Comparison of ENCODE assay signal across 27 cellular contexts in genomic region chr18:22789600-22789999, GRCh38.
A peak's percentile ranks its signal among the peaks of the same experiment; 100 is the strongest.
DNase-seq lines count a peak whose midpoint lies in the region; ATAC-seq and TF ChIP-seq lines count a peak whose summit lies in the region.
"Had no signal": no experiment of that assay in that cellular context is flagged by ENCODE, and none has a peak within 500 bp of the region (broad histone marks: within the 10 kb centered on the region; RNA-seq: fewer than 3 reads in every experiment).

No MANE protein-coding gene starts in this region.

- no peaks in the 10 kb centered on the region for H3K9me3 ChIP-seq in left ventricle myocardium inferior (replicated peaks)
- H3K9me3 ChIP-seq: ascending aorta, sigmoid colon, vagina had no signal

- TF ChIP-seq CTCF in astrocyte of the spinal cord (IDR thresholded peaks at IDR 0.05; ENCODE audit: low read depth, low read length) (no peak), neural crest cell (conservative IDR thresholded peaks at IDR 0.05) (no peak), left ventricle myocardium inferior (IDR thresholded peaks at IDR 0.05; ENCODE audit: borderline replicate concordance) (no peak)

- intact Hi-C loops in left ventricle myocardium inferior (cut with micrococcal nuclease), result loop anchor here (10.0 kb wide), 1 partner anchor 55 kb away; no protein-coding TSS in a partner anchor

- DNase-seq in A172 (ENCODE audit: low spot score) (peak; percentile 42), LoVo (ENCODE audit: low spot score) (peak; percentile 33), astrocyte of the spinal cord (ENCODE audit: low read depth, low spot score) (peak; percentile 2), neural crest cell (ENCODE audit: low read depth, low spot score) (no peak), occipital lobe (lab: John Stamatoyannopoulos, UW) (no peak), left ventricle myocardium inferior (no peak)
- DNase-seq: activated CD8-positive, alpha-beta T cell treated with anti-CD3 and anti-CD28 coated beads, Interleukin-2, amount 10 ng/mL, durations not matched to agents 7 days and 5 days; activated naive CD8-positive, alpha-beta T cell treated with anti-CD3 and anti-CD28 coated beads for 36 hours; AML-193; CD4-positive, alpha-beta memory T cell; H7; kidney; MM.1S; NCI-H1436; NCI-H2107; NCI-H446 treated with DMSO at 0.1 percent for 48 hours; OCI-M1; sigmoid colon; stimulated activated CD4-positive, alpha-beta T cell treated with anti-CD3 and anti-CD28 coated beads, Interleukin-15, amount 100 ng/mL, for 24 hours; stimulated activated naive CD4-positive, alpha-beta T cell; T-helper 17 cell had no signal

- no peaks in the 10 kb centered on the region for H3K4me1 ChIP-seq in left ventricle myocardium inferior
- H3K4me1 ChIP-seq: ascending aorta, sigmoid colon, vagina had no signal

- no peaks in the 10 kb centered on the region for H3K36me3 Mint-ChIP-seq in neural crest cell (ENCODE audit: low read depth)
- H3K36me3 Mint-ChIP-seq: activated naive CD8-positive, alpha-beta T cell treated with anti-CD3 and anti-CD28 coated beads for 36 hours; CD4-positive, alpha-beta memory T cell had no signal

- no peaks in the 10 kb centered on the region for H3K36me3 ChIP-seq in left ventricle myocardium inferior
- H3K36me3 ChIP-seq: ascending aorta, sigmoid colon, vagina had no signal

- peaks cover 8% of the 10 kb centered on the region for H3K4me1 Mint-ChIP-seq in neural crest cell
- H3K4me1 Mint-ChIP-seq: activated naive CD8-positive, alpha-beta T cell treated with anti-CD3 and anti-CD28 coated beads for 36 hours; CD4-positive, alpha-beta memory T cell; T-helper 17 cell had no signal

- no peaks in the 10 kb centered on the region for H3K9me3 Mint-ChIP-seq in neural crest cell
- H3K9me3 Mint-ChIP-seq: activated naive CD8-positive, alpha-beta T cell treated with anti-CD3 and anti-CD28 coated beads for 36 hours; CD4-positive, alpha-beta memory T cell had no signal

- no peak overlapping the region for H3K27ac ChIP-seq in left ventricle myocardium inferior (replicated peaks)
- H3K27ac ChIP-seq: 22Rv1, ascending aorta, sigmoid colon, vagina had no signal

- no peaks in the 10 kb centered on the region for H3K27me3 Mint-ChIP-seq in neural crest cell (ENCODE audit: low read depth)

- in situ Hi-C loops in astrocyte of the spinal cord (cut with HindIII; ENCODE audit: low sequenced_read_pairs), result no loop called here

- H3K4me3 ChIP-seq in astrocyte of the spinal cord (ENCODE audit: low read depth, low read length), result no peak overlapping the region
- H3K4me3 ChIP-seq in left ventricle myocardium inferior, result no peak overlapping the region
- H3K4me3 ChIP-seq: ascending aorta, sigmoid colon, vagina had no signal

- no peaks in the 10 kb centered on the region for H3K27me3 ChIP-seq in left ventricle myocardium inferior (ENCODE audit: low read depth)
- H3K27me3 ChIP-seq: ascending aorta, sigmoid colon, vagina had no signal

- no peak for ATAC-seq in GM19455 (IDR thresholded peaks at IDR 0.05; ENCODE audit: unreplicated experiment)
- ATAC-seq in GM18511 (IDR thresholded peaks at IDR 0.05; ENCODE audit: unreplicated experiment), result no peak
- ATAC-seq: activated CD8-positive, alpha-beta T cell treated with anti-CD3 and anti-CD28 coated beads, Interleukin-2, amount 10 ng/mL, durations not matched to agents 7 days and 5 days; SK-N-SH treated with all-trans-retinoic acid at 6 μM for 48 hours; T-helper 17 cell had no signal

- H3K27ac Mint-ChIP-seq in neural crest cell (ENCODE audit: unreplicated experiment), result peak overlapping the region; percentile 3
- H3K27ac Mint-ChIP-seq: activated CD8-positive, alpha-beta T cell treated with anti-CD3 and anti-CD28 coated beads, Interleukin-2, amount 10 ng/mL, durations not matched to agents 7 days and 5 days; activated naive CD8-positive, alpha-beta T cell treated with anti-CD3 and anti-CD28 coated beads for 36 hours; CD4-positive, alpha-beta memory T cell; T-helper 17 cell had no signal

- H3K4me3 Mint-ChIP-seq in neural crest cell, result no peak overlapping the region
- H3K4me3 Mint-ChIP-seq: activated CD8-positive, alpha-beta T cell treated with anti-CD3 and anti-CD28 coated beads, Interleukin-2, amount 10 ng/mL, durations not matched to agents 7 days and 5 days; activated naive CD8-positive, alpha-beta T cell treated with anti-CD3 and anti-CD28 coated beads for 36 hours; CD4-positive, alpha-beta memory T cell; T-helper 17 cell had no signal

Comparison
In these comparisons a context has a peak if more than half of its experiments do, and no peak if none do; other contexts are left out.
1. DNase-seq: peak in A172 (single experiment), LoVo (single experiment) and astrocyte of the spinal cord (single experiment); none in neural crest cell (single experiment), occipital lobe (single experiment) and left ventricle myocardium inferior (single experiment).